Comparison of ENCODE assay signal across 23 cellular contexts in genomic region chr16:85640606-85641005, GRCh38.
"Had no signal": no experiment of that assay in that cellular context is flagged by ENCODE, and none has a peak within 500 bp of the region (broad histone marks: within the 10 kb centered on the region; RNA-seq: fewer than 3 reads in every experiment).

No MANE protein-coding gene starts in this region.

- H3K36me3 ChIP-seq: left ventricle myocardium inferior, right lobe of liver, vagina had no signal

- FAIRE-seq: colon, endometrium, small intestine had no signal

- DNase-seq: activated CD4-positive, alpha-beta T cell treated with anti-CD3 and anti-CD28 coated beads for 36 hours; activated CD4-positive, CD25-positive, alpha-beta regulatory T cell; activated CD8-positive, alpha-beta memory T cell treated with anti-CD3 and anti-CD28 coated beads, Interleukin-2, amount 10 ng/mL, durations not matched to agents 7 days and 5 days; activated CD8-positive, alpha-beta T cell treated with anti-CD3 and anti-CD28 coated beads, Interleukin-2, amount 10 ng/mL, durations not matched to agents 7 days and 5 days; activated naive CD4-positive, alpha-beta T cell; activated T-cell treated with anti-CD3 and anti-CD28 coated beads, Interleukin-2, amount 50 U/mL, for 72 hours; effector CD8-positive, alpha-beta T cell; esophagus squamous epithelium; foreskin melanocyte; islet precursor cell; left ventricle myocardium inferior; mucosa of descending colon; right lobe of liver; small intestine; stimulated activated CD4-positive, alpha-beta T cell treated with anti-CD3 and anti-CD28 coated beads, Interleukin-4, amount 100 ng/mL, for 24 hours had no signal

- H3K9me3 ChIP-seq: esophagus squamous epithelium, left ventricle myocardium inferior, mucosa of descending colon, right lobe of liver, upper lobe of left lung, vagina had no signal

- H3K27me3 ChIP-seq: esophagus squamous epithelium, right lobe of liver, upper lobe of left lung, vagina had no signal

- ATAC-seq: activated CD4-positive, alpha-beta T cell treated with anti-CD3 and anti-CD28 coated beads for 36 hours; activated CD8-positive, alpha-beta memory T cell treated with anti-CD3 and anti-CD28 coated beads, Interleukin-2, amount 10 ng/mL, durations not matched to agents 7 days and 5 days; activated CD8-positive, alpha-beta T cell treated with anti-CD3 and anti-CD28 coated beads, Interleukin-2, amount 10 ng/mL, durations not matched to agents 7 days and 5 days; activated naive CD4-positive, alpha-beta T cell treated with anti-CD3 and anti-CD28 coated beads, Interleukin-2, amount 50 U/mL, for 72 hours; activated T-cell treated with anti-CD3 and anti-CD28 coated beads, Interleukin-2, amount 50 U/mL, for 72 hours; mucosa of descending colon; natural killer cell treated with Interleukin-12 subunit alpha and Interleukin-12 subunit beta and Interleukin-15 and Interleukin-18, amount 100 ng/mL, for 72 hours; right lobe of liver; stimulated activated effector memory CD8-positive, alpha-beta T cell treated with anti-CD3 and anti-CD28 coated beads, Interleukin-12 subunit alpha, Interleukin-12 subunit beta, amount 100 ng/mL, for 72 hours had no signal

- H3K27ac ChIP-seq: epithelial cell of prostate, upper lobe of left lung, vagina had no signal

- H3K4me3 ChIP-seq: esophagus squamous epithelium, left ventricle myocardium inferior, mucosa of descending colon, right lobe of liver, upper lobe of left lung, vagina had no signal
